Comparison of ENCODE assay signal across 1 cellular context in the genomic region with DNA sequence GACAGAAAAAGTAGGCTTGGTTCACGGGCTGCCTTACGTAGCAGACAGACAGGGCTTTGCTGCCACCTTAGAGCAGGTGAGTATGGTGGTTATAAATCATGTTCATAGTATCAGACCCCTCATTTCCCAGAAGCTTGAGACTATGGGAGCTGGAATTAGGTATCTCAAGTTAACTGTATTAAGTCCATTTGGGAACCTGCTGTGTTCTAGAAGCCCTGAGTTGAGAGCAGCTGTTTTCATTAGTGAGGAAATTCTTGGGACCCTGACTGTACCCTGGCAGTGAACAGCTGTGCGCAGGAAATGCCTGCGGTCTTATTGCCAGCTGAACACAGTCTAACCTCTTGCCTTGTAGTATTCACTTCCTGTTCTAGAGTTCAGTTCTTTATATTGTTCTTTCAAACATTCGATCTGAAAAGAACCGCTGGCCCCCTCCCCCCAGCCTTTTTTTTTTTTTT.
TF ChIP-seq lines count a peak whose summit lies in the region.

No MANE protein-coding gene starts in this region.

TF ChIP-seq in SK-N-SH treated with all-trans-retinoic acid at 6 μM for 48 hours, 23 proteins besides CTCF, POLR2A, EP300 and RAD21 (continued from another document):
- TF ChIP-seq, protein P1, sequence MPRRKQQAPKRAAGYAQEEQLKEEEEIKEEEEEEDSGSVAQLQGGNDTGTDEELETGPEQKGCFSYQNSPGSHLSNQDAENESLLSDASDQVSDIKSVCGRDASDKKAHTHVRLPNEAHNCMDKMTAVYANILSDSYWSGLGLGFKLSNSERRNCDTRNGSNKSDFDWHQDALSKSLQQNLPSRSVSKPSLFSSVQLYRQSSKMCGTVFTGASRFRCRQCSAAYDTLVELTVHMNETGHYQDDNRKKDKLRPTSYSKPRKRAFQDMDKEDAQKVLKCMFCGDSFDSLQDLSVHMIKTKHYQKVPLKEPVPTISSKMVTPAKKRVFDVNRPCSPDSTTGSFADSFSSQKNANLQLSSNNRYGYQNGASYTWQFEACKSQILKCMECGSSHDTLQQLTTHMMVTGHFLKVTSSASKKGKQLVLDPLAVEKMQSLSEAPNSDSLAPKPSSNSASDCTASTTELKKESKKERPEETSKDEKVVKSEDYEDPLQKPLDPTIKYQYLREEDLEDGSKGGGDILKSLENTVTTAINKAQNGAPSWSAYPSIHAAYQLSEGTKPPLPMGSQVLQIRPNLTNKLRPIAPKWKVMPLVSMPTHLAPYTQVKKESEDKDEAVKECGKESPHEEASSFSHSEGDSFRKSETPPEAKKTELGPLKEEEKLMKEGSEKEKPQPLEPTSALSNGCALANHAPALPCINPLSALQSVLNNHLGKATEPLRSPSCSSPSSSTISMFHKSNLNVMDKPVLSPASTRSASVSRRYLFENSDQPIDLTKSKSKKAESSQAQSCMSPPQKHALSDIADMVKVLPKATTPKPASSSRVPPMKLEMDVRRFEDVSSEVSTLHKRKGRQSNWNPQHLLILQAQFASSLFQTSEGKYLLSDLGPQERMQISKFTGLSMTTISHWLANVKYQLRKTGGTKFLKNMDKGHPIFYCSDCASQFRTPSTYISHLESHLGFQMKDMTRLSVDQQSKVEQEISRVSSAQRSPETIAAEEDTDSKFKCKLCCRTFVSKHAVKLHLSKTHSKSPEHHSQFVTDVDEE (CRISPR knock-in tag; IDR thresholded peaks at IDR 0.05), result no peak
